Comparison of ENCODE assay signal across 2 cellular contexts in the genomic region with DNA sequence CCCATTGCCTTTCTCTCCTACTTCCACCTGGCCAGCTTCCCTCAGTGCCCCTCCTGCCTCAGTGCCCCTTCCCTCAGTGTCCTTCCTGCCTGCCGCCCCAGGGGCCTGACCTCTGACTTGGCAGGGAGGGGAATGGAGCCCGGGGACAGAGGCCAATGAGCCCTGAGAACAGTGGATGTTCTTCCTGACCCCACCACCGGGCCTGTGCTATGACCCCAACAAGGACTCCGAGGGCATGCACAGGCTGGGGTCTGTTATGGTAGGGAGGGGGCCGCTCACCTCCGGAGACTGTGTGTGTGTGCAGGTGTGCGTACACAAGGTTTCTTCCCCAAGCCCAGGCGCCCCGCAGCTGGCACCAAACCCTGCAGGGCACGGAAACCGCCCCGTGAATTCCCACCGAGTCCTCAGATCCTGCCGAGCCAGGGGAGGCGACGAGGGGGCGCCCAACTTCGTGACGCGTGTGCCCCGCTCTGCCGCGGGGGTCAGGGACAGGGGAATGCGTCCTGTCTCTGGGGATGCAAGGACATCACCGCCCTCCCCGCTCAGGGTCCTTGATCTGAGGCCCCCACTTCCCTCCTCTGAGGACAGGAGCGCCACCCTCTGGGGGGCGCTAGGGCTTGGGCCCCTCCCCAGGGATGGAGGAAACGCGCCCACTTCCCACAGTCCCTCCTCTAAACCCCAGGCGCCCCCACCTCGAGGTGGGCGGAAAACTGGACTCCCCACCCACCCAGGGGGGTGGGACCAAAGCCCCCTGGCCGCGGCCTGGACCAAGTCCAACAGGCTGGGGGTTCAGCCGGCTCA.
TF ChIP-seq lines count a peak whose summit lies in the region.

No MANE protein-coding gene starts in this region.

TF ChIP-seq in SK-N-SH, 30 proteins besides CTCF, POLR2A, EP300 and RAD21:
- TF ChIP-seq RXRA (IDR thresholded peaks at IDR 0.05; ENCODE audit: borderline replicate concordance, low read depth) (no peak), GATA2 (CRISPR knock-in tag; IDR thresholded peaks at IDR 0.05) (no peak), TCF12 (IDR thresholded peaks at IDR 0.05) (no peak), RCOR1 (IDR thresholded peaks at IDR 0.05; ENCODE audit: low read length) (no peak), EZH2phosphoT487 (IDR thresholded peaks at IDR 0.05; ENCODE audit: borderline replicate concordance, low read depth) (no peak), FOSL2 (IDR thresholded peaks at IDR 0.05; ENCODE audit: borderline replicate concordance, low read depth) (no peak), MEF2A (IDR thresholded peaks at IDR 0.05; ENCODE audit: borderline replicate concordance, low read depth) (no peak), TEAD4 (IDR thresholded peaks at IDR 0.05; ENCODE audit: borderline replicate concordance, insufficient read depth) (no peak), ELF1 (IDR thresholded peaks at IDR 0.05) (no peak), MXI1 (IDR thresholded peaks at IDR 0.05; ENCODE audit: low read depth, low read length) (no peak), CHD2 (IDR thresholded peaks at IDR 0.05; ENCODE audit: low read length, partially characterized antibody) (no peak)
- TF ChIP-seq, protein P1, sequence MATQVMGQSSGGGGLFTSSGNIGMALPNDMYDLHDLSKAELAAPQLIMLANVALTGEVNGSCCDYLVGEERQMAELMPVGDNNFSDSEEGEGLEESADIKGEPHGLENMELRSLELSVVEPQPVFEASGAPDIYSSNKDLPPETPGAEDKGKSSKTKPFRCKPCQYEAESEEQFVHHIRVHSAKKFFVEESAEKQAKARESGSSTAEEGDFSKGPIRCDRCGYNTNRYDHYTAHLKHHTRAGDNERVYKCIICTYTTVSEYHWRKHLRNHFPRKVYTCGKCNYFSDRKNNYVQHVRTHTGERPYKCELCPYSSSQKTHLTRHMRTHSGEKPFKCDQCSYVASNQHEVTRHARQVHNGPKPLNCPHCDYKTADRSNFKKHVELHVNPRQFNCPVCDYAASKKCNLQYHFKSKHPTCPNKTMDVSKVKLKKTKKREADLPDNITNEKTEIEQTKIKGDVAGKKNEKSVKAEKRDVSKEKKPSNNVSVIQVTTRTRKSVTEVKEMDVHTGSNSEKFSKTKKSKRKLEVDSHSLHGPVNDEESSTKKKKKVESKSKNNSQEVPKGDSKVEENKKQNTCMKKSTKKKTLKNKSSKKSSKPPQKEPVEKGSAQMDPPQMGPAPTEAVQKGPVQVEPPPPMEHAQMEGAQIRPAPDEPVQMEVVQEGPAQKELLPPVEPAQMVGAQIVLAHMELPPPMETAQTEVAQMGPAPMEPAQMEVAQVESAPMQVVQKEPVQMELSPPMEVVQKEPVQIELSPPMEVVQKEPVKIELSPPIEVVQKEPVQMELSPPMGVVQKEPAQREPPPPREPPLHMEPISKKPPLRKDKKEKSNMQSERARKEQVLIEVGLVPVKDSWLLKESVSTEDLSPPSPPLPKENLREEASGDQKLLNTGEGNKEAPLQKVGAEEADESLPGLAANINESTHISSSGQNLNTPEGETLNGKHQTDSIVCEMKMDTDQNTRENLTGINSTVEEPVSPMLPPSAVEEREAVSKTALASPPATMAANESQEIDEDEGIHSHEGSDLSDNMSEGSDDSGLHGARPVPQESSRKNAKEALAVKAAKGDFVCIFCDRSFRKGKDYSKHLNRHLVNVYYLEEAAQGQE (IDR thresholded peaks at IDR 0.05; ENCODE audit: low read depth, low read length) = no peak
- TF ChIP-seq, protein P2, sequence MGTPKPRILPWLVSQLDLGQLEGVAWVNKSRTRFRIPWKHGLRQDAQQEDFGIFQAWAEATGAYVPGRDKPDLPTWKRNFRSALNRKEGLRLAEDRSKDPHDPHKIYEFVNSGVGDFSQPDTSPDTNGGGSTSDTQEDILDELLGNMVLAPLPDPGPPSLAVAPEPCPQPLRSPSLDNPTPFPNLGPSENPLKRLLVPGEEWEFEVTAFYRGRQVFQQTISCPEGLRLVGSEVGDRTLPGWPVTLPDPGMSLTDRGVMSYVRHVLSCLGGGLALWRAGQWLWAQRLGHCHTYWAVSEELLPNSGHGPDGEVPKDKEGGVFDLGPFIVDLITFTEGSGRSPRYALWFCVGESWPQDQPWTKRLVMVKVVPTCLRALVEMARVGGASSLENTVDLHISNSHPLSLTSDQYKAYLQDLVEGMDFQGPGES (IDR thresholded peaks at IDR 0.05; ENCODE audit: low read depth, low read length) = no peak
- TF ChIP-seq, protein P3, sequence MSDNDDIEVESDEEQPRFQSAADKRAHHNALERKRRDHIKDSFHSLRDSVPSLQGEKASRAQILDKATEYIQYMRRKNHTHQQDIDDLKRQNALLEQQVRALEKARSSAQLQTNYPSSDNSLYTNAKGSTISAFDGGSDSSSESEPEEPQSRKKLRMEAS (IDR thresholded peaks at IDR 0.05; ENCODE audit: low read depth) = no peak
- TF ChIP-seq, protein P4, sequence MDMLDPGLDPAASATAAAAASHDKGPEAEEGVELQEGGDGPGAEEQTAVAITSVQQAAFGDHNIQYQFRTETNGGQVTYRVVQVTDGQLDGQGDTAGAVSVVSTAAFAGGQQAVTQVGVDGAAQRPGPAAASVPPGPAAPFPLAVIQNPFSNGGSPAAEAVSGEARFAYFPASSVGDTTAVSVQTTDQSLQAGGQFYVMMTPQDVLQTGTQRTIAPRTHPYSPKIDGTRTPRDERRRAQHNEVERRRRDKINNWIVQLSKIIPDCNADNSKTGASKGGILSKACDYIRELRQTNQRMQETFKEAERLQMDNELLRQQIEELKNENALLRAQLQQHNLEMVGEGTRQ (IDR thresholded peaks at IDR 0.05; ENCODE audit: borderline replicate concordance, low read depth, low read length) = no peak

TF ChIP-seq in SK-N-SH treated with all-trans-retinoic acid at 6 μM for 48 hours, 23 proteins besides CTCF, POLR2A, EP300 and RAD21:
- no peak for TF ChIP-seq SNAI2 (CRISPR knock-in tag; IDR thresholded peaks at IDR 0.05)
- TF ChIP-seq ISL1 (CRISPR knock-in tag; IDR thresholded peaks at IDR 0.05) = no peak
- TF ChIP-seq ZNF8 (CRISPR knock-in tag; IDR thresholded peaks at IDR 0.05) = no peak
- no peak for TF ChIP-seq BACH2 (CRISPR knock-in tag; IDR thresholded peaks at IDR 0.05; ENCODE audit: borderline replicate concordance)
- TF ChIP-seq ZNF565 (CRISPR knock-in tag; conservative IDR thresholded peaks at IDR 0.05; ENCODE audit: low read depth) = no peak
- TF ChIP-seq, protein P5, sequence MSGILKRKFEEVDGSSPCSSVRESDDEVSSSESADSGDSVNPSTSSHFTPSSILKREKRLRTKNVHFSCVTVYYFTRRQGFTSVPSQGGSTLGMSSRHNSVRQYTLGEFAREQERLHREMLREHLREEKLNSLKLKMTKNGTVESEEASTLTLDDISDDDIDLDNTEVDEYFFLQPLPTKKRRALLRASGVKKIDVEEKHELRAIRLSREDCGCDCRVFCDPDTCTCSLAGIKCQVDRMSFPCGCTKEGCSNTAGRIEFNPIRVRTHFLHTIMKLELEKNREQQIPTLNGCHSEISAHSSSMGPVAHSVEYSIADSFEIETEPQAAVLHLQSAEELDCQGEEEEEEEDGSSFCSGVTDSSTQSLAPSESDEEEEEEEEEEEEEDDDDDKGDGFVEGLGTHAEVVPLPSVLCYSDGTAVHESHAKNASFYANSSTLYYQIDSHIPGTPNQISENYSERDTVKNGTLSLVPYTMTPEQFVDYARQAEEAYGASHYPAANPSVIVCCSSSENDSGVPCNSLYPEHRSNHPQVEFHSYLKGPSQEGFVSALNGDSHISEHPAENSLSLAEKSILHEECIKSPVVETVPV (CRISPR knock-in tag; IDR thresholded peaks at IDR 0.05) = no peak
- TF ChIP-seq, protein P6, sequence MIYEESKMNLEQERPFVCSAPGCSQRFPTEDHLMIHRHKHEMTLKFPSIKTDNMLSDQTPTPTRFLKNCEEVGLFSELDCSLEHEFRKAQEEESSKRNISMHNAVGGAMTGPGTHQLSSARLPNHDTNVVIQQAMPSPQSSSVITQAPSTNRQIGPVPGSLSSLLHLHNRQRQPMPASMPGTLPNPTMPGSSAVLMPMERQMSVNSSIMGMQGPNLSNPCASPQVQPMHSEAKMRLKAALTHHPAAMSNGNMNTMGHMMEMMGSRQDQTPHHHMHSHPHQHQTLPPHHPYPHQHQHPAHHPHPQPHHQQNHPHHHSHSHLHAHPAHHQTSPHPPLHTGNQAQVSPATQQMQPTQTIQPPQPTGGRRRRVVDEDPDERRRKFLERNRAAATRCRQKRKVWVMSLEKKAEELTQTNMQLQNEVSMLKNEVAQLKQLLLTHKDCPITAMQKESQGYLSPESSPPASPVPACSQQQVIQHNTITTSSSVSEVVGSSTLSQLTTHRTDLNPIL (CRISPR knock-in tag; IDR thresholded peaks at IDR 0.05; ENCODE audit: low read depth) = no peak
- TF ChIP-seq PPARA (CRISPR knock-in tag; IDR thresholded peaks at IDR 0.05; ENCODE audit: borderline replicate concordance) = no peak
- no peak for TF ChIP-seq ESRRG (CRISPR knock-in tag; IDR thresholded peaks at IDR 0.05)
- TF ChIP-seq, protein P7, sequence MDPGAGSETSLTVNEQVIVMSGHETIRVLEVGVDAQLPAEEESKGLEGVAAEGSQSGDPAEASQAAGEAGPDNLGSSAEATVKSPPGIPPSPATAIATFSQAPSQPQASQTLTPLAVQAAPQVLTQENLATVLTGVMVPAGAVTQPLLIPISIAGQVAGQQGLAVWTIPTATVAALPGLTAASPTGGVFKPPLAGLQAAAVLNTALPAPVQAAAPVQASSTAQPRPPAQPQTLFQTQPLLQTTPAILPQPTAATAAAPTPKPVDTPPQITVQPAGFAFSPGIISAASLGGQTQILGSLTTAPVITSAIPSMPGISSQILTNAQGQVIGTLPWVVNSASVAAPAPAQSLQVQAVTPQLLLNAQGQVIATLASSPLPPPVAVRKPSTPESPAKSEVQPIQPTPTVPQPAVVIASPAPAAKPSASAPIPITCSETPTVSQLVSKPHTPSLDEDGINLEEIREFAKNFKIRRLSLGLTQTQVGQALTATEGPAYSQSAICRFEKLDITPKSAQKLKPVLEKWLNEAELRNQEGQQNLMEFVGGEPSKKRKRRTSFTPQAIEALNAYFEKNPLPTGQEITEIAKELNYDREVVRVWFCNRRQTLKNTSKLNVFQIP (CRISPR knock-in tag; IDR thresholded peaks at IDR 0.05; ENCODE audit: borderline replicate concordance, low read depth) = no peak
- no peak for TF ChIP-seq ZC3H10 (CRISPR knock-in tag; IDR thresholded peaks at IDR 0.05)
- TF ChIP-seq GLIS3 (CRISPR knock-in tag; IDR thresholded peaks at IDR 0.05) = no peak
- no peak for TF ChIP-seq RARB (CRISPR knock-in tag; IDR thresholded peaks at IDR 0.05)
- TF ChIP-seq, protein P8, sequence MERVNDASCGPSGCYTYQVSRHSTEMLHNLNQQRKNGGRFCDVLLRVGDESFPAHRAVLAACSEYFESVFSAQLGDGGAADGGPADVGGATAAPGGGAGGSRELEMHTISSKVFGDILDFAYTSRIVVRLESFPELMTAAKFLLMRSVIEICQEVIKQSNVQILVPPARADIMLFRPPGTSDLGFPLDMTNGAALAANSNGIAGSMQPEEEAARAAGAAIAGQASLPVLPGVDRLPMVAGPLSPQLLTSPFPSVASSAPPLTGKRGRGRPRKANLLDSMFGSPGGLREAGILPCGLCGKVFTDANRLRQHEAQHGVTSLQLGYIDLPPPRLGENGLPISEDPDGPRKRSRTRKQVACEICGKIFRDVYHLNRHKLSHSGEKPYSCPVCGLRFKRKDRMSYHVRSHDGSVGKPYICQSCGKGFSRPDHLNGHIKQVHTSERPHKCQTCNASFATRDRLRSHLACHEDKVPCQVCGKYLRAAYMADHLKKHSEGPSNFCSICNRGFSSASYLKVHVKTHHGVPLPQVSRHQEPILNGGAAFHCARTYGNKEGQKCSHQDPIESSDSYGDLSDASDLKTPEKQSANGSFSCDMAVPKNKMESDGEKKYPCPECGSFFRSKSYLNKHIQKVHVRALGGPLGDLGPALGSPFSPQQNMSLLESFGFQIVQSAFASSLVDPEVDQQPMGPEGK (CRISPR knock-in tag; IDR thresholded peaks at IDR 0.05; ENCODE audit: borderline replicate concordance) = no peak; the same call in 1 of the 2 replicates
- no peak for TF ChIP-seq OSR1 (CRISPR knock-in tag; IDR thresholded peaks at IDR 0.05)
- no peak for TF ChIP-seq TCF4 (CRISPR knock-in tag; IDR thresholded peaks at IDR 0.05; ENCODE audit: borderline replicate concordance)
- no peak for TF ChIP-seq CSDC2 (CRISPR knock-in tag; IDR thresholded peaks at IDR 0.05)
- no peak for TF ChIP-seq TOX (CRISPR knock-in tag; IDR thresholded peaks at IDR 0.05; ENCODE audit: borderline replicate concordance)
- TF ChIP-seq, protein P9, sequence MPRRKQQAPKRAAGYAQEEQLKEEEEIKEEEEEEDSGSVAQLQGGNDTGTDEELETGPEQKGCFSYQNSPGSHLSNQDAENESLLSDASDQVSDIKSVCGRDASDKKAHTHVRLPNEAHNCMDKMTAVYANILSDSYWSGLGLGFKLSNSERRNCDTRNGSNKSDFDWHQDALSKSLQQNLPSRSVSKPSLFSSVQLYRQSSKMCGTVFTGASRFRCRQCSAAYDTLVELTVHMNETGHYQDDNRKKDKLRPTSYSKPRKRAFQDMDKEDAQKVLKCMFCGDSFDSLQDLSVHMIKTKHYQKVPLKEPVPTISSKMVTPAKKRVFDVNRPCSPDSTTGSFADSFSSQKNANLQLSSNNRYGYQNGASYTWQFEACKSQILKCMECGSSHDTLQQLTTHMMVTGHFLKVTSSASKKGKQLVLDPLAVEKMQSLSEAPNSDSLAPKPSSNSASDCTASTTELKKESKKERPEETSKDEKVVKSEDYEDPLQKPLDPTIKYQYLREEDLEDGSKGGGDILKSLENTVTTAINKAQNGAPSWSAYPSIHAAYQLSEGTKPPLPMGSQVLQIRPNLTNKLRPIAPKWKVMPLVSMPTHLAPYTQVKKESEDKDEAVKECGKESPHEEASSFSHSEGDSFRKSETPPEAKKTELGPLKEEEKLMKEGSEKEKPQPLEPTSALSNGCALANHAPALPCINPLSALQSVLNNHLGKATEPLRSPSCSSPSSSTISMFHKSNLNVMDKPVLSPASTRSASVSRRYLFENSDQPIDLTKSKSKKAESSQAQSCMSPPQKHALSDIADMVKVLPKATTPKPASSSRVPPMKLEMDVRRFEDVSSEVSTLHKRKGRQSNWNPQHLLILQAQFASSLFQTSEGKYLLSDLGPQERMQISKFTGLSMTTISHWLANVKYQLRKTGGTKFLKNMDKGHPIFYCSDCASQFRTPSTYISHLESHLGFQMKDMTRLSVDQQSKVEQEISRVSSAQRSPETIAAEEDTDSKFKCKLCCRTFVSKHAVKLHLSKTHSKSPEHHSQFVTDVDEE (CRISPR knock-in tag; IDR thresholded peaks at IDR 0.05) = no peak
- TF ChIP-seq ARNTL (CRISPR knock-in tag; IDR thresholded peaks at IDR 0.05; ENCODE audit: borderline replicate concordance, low read depth) = no peak
